ENCODE assay signal across 15 cellular contexts in the genomic region with DNA sequence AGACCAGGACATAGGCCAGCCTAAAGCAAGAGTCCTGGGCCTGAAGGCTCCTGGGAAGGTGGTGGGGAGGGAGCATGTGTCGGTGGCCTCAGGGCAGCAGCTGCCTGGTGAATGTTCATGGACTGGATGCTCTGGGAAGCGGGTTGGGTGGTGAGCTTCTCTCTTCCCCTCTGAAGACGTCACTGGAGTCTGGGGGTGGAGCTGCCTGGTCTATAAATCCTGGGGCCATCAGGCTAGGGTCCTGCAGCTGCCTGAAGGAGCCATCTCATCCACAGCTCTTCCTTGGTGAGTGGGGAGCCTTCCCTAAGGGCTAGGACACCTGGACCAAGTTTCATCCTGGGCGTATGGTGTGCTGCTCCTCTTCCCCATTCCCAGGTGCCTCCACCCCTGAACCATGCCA. TPM values are rescaled to one million over a fixed set of nuclear protein-coding genes. Genes with fewer than 3 reads are reported as not detected.
DNase-seq lines count a peak whose midpoint lies in the region; ATAC-seq, FAIRE-seq and TF ChIP-seq lines count a peak whose summit lies in the region.
"Had no signal": no experiment of that assay in that cellular context is flagged by ENCODE, and none has a peak within 500 bp of the region (broad histone marks: within the 10 kb centered on the region; RNA-seq: fewer than 3 reads in every experiment).

A gene with protein sequence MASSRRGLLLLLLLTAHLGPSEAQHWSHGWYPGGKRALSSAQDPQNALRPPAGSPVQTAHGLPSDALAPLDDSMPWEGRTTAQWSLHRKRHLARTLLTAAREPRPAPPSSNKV (plus strand): TSS at position 242 of the 400 bp plus-strand sequence. CDS start 793 bp downstream, outside the sequence.

- no peaks in the 10 kb centered on the region for H3K9me3 Mint-ChIP-seq in naive thymus-derived CD8-positive, alpha-beta T cell

- DNase-seq in right atrium auricular region (ENCODE audit: low spot score): no peak
- DNase-seq in Right ventricle myocardium inferior (ENCODE audit: missing footprints): no peak
- DNase-seq in caudate nucleus (lab: John Stamatoyannopoulos, UW): no peak
- no peak for DNase-seq in naive thymus-derived CD8-positive, alpha-beta T cell
- no peak for DNase-seq in uterus
- DNase-seq in NCI-H1417 (lab: John Stamatoyannopoulos, UW): no peak
- DNase-seq in pancreas: no peak
- DNase-seq: activated effector memory CD4-positive, alpha-beta T cell treated with Interleukin-2 at 50 U/mL for 16 hours; dermis blood vessel endothelial cell; NCI-H1048; NCI-H526; SHP77 treated with DMSO at 0.1 percent for 48 hours had no signal

- peak within 1 kb of the TSS in 7 of 10 donors; percentile 9 to 88 (median 48) for H3K4me3 Mint-ChIP-seq in naive thymus-derived CD8-positive, alpha-beta T cell

- H3K4me3 ChIP-seq in right atrium auricular region: no peak within 1 kb of the TSS
- H3K4me3 ChIP-seq in uterus: no peak within 1 kb of the TSS
- H3K4me3 ChIP-seq in pancreas: no peak within 1 kb of the TSS

- POLR2A ChIA-PET in naive thymus-derived CD8-positive, alpha-beta T cell (lab: Charles Lee): interaction anchor here (0.6 kb wide), 1 partner anchor 175 kb away, joined by 3 read pairs; no protein-coding TSS in a partner anchor

- ATAC-seq in Right ventricle myocardium inferior (no peak), pancreas (no peak), GM21619 (IDR thresholded peaks at IDR 0.05; ENCODE audit: unreplicated experiment) (no peak)
- ATAC-seq in naive thymus-derived CD8-positive, alpha-beta T cell: no peak

- peaks cover 18 to 25% (median 22%) of the 10 kb centered on the region in 4 donors for H3K4me1 Mint-ChIP-seq in naive thymus-derived CD8-positive, alpha-beta T cell

- 84 to 94% methylated on average over 3 to 4 of the region's 4 CpGs for WGBS in pancreas, 2 donors

- TF ChIP-seq POLR2A in uterus (IDR thresholded peaks at IDR 0.05): no peak

- peak within 1 kb of the TSS; percentile 9 to 86 (median 57) for H3K27ac Mint-ChIP-seq in naive thymus-derived CD8-positive, alpha-beta T cell

- H3K36me3 ChIP-seq in right atrium auricular region (peaks cover 24% of the 10 kb centered on the region), uterus (no peaks in the 10 kb centered on the region), pancreas (peaks cover 0 to 24% (median 9%) of the 10 kb centered on the region in 3 donors)

- H3K36me3 Mint-ChIP-seq in naive thymus-derived CD8-positive, alpha-beta T cell: peaks cover 0 to 32% (median 2%) of the 10 kb centered on the region in 3 donors

- FAIRE-seq in pancreas (lab: Jason Lieb, UNC): no peak

- H3K27me3 Mint-ChIP-seq in naive thymus-derived CD8-positive, alpha-beta T cell: no peaks in the 10 kb centered on the region

- peaks cover 0 to 34% of the 10 kb centered on the region in 2 donors for H3K4me1 ChIP-seq in right atrium auricular region
- H3K4me1 ChIP-seq in uterus: peaks cover 0 to 8% of the 10 kb centered on the region in 2 donors
- H3K4me1 ChIP-seq in pancreas: peaks cover 0 to 21% (median 6%) of the 10 kb centered on the region in 3 donors

- H3K9me3 ChIP-seq in right atrium auricular region: no peaks in the 10 kb centered on the region
- H3K9me3 ChIP-seq in uterus: no peaks in the 10 kb centered on the region
- H3K9me3 ChIP-seq in pancreas: no peaks in the 10 kb centered on the region
- H3K9me3 ChIP-seq: BLaER1 treated with 17β-estradiol and CSF1 and Interleukin-3, amounts not matched to agents 10 nM and 100 nM had no signal

- no peak for TF ChIP-seq CTCF in right atrium auricular region (IDR thresholded peaks at IDR 0.05)
- TF ChIP-seq CTCF in uterus (IDR thresholded peaks at IDR 0.05): no peak
- no peak for TF ChIP-seq CTCF in pancreas (IDR thresholded peaks at IDR 0.05)

- intact Hi-C loops in Right ventricle myocardium inferior (cut with DNase I): no loop called here
- intact Hi-C loops in uterus (cut with DNase I; ENCODE audit: low total_unique reads): no loop called here
- intact Hi-C loops in pancreas (cut with DNase I): no loop called here

- H3K27me3 ChIP-seq in right atrium auricular region (no peaks in the 10 kb centered on the region), uterus (no peaks in the 10 kb centered on the region), pancreas (no peaks in the 10 kb centered on the region)
- H3K27me3 ChIP-seq: BLaER1 treated with 17β-estradiol and CSF1 and Interleukin-3, amounts not matched to agents 10 nM and 100 nM had no signal

- H3K27ac ChIP-seq in right atrium auricular region: peak within 1 kb of the TSS; percentile 59 to 61
- peak within 1 kb of the TSS; percentile 41 for H3K27ac ChIP-seq in caudate nucleus (ENCODE audit: low read depth, low read length)
- peak within 1 kb of the TSS; percentile 46 to 60 for H3K27ac ChIP-seq in uterus
- peak within 1 kb of the TSS in 2 of 4 donors; percentile 69 to 70 for H3K27ac ChIP-seq in pancreas

RNA-seq across cellular contexts. Expression of the gene that starts here (rescaled TPM):
- not detected for total RNA-seq in right atrium auricular region
- total RNA-seq in Right ventricle myocardium inferior: not detected
- 1 to 10 TPM; 1.5 to 1.9 TPM for total RNA-seq in naive thymus-derived CD8-positive, alpha-beta T cell
- not detected for polyA plus RNA-seq in naive thymus-derived CD8-positive, alpha-beta T cell
- total RNA-seq in uterus: 1 to 10 TPM in 1 of 4 donors, not detected in 3; 2.3 TPM
- not detected for total RNA-seq in pancreas
- polyA plus RNA-seq in pancreas: not detected
- total RNA-seq: dermis blood vessel endothelial cell, lower leg skin had no signal
